Comparison of ENCODE assay signal across 28 cellular contexts in the genomic region with DNA sequence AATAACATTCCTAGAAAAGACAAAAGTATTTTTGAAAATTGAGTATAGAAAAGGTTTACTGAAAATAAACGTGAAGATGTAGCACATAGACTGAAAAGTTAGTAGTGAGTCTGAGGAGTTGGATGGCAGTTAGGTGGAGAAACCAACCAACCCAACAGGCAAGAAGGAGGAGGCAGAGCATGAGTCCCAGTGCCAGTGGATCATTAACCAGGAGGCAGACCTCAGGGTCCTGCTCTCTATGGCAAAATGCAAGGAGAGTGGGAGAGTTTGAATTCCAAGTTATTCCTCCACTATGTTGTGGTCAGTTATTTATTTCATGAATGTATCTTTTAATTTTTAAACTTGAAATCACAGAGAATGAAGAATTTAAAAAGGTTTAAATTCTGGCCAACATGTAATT.
"Had no signal": no experiment of that assay in that cellular context is flagged by ENCODE, and none has a peak within 500 bp of the region (broad histone marks: within the 10 kb centered on the region; RNA-seq: fewer than 3 reads in every experiment).

No MANE protein-coding gene starts in this region.

- DNase-seq: activated CD4-positive, alpha-beta memory T cell treated with anti-CD3 and anti-CD28 coated beads for 36 hours; activated CD4-positive, alpha-beta T cell treated with anti-CD3 and anti-CD28 coated beads for 36 hours; activated CD4-positive, alpha-beta T cell treated with anti-CD3 and anti-CD28 coated beads, Interleukin-2, amount 10 ng/mL, durations not matched to agents 24 days and 14 days; activated CD4-positive, CD25-positive, alpha-beta regulatory T cell; activated CD4-positive, CD25-positive, alpha-beta regulatory T cell treated with anti-CD3 and anti-CD28 coated beads, Interleukin-2, amount 50 U/mL, for 72 hours; activated CD8-positive, alpha-beta memory T cell treated with anti-CD3 and anti-CD28 coated beads, Interleukin-2, amount 10 ng/mL, durations not matched to agents 7 days and 5 days; activated CD8-positive, alpha-beta memory T cell treated with anti-CD3 and anti-CD28 coated beads, Interleukin-2, amount 50 U/mL, for 4 hours; activated CD8-positive, alpha-beta T cell treated with anti-CD3 and anti-CD28 coated beads, Interleukin-2, amount 10 ng/mL, durations not matched to agents 7 days and 5 days; activated effector memory CD4-positive, alpha-beta T cell treated with anti-CD3 and anti-CD28 coated beads, Interleukin-2, amount 50 U/mL, for 16 hours; activated naive CD4-positive, alpha-beta T cell treated with anti-CD3 and anti-CD28 coated beads for 36 hours; activated naive CD8-positive, alpha-beta T cell treated with anti-CD3 and anti-CD28 coated beads, Interleukin-2, amount 10 ng/mL, durations not matched to agents 7 days and 5 days; activated T-cell treated with anti-CD3 and anti-CD28 coated beads, Interleukin-2, amount 50 U/mL, for 1 hour; activated T-cell treated with anti-CD3 and anti-CD28 coated beads, Interleukin-2, amount 50 U/mL, for 48 hours; anterior cingulate cortex; body of pancreas; caudate nucleus; cortex of kidney; dermis blood vessel endothelial cell; effector CD4-positive, alpha-beta T cell; effector memory CD8-positive, alpha-beta T cell; erythroblast; foreskin keratinocyte; gastrocnemius medialis; T-helper 2 cell had no signal

- H3K4me1 Mint-ChIP-seq: activated CD4-positive, alpha-beta T cell treated with anti-CD3 and anti-CD28 coated beads for 36 hours; activated CD4-positive, alpha-beta T cell treated with anti-CD3 and anti-CD28 coated beads, Interleukin-2, amount 10 ng/mL, durations not matched to agents 24 days and 14 days; activated CD8-positive, alpha-beta memory T cell treated with anti-CD3 and anti-CD28 coated beads, Interleukin-2, amount 10 ng/mL, durations not matched to agents 7 days and 5 days; activated naive CD4-positive, alpha-beta T cell treated with anti-CD3 and anti-CD28 coated beads, Interleukin-2, amount 50 U/mL, for 24 hours; activated naive CD8-positive, alpha-beta T cell treated with anti-CD3 and anti-CD28 coated beads, Interleukin-2, amount 10 ng/mL, durations not matched to agents 7 days and 5 days had no signal

- H3K36me3 Mint-ChIP-seq: activated CD4-positive, alpha-beta memory T cell treated with anti-CD3 and anti-CD28 coated beads for 36 hours; activated CD8-positive, alpha-beta memory T cell treated with anti-CD3 and anti-CD28 coated beads, Interleukin-2, amount 10 ng/mL, durations not matched to agents 7 days and 5 days; activated naive CD4-positive, alpha-beta T cell treated with anti-CD3 and anti-CD28 coated beads, Interleukin-2, amount 50 U/mL, for 24 hours; activated naive CD8-positive, alpha-beta T cell treated with anti-CD3 and anti-CD28 coated beads, Interleukin-2, amount 10 ng/mL, durations not matched to agents 7 days and 5 days had no signal

- H3K9me3 Mint-ChIP-seq: activated CD4-positive, alpha-beta memory T cell treated with anti-CD3 and anti-CD28 coated beads for 36 hours; activated CD4-positive, alpha-beta T cell treated with anti-CD3 and anti-CD28 coated beads, Interleukin-2, amount 10 ng/mL, durations not matched to agents 24 days and 14 days; activated naive CD4-positive, alpha-beta T cell treated with anti-CD3 and anti-CD28 coated beads for 36 hours; activated naive CD4-positive, alpha-beta T cell treated with anti-CD3 and anti-CD28 coated beads, Interleukin-2, amount 50 U/mL, for 24 hours; activated naive CD8-positive, alpha-beta T cell treated with anti-CD3 and anti-CD28 coated beads, Interleukin-2, amount 10 ng/mL, durations not matched to agents 7 days and 5 days; activated T-helper 1 cell treated with anti-CD3 and anti-CD28 coated beads, Interleukin-12 subunit alpha, Interleukin-12 subunit beta, Interleukin-2, Interleukin-4 antibody, amounts not matched to agents 30 ng/mL and 10 ng/mL and 1 ng/mL, durations not matched to agents 14 hours and 24 hours and 36 hours; activated T-helper 2 cell treated with anti-CD3 and anti-CD28 coated beads, Interferon-gamma antibody, Interleukin-2, Interleukin-4, amounts not matched to agents 10 μg/mL and 5 μg/mL and 100 μg/mL, durations not matched to agents 14 hours and 24 hours and 36 hours; effector memory CD8-positive, alpha-beta T cell had no signal

- ATAC-seq: activated CD4-positive, alpha-beta T cell treated with anti-CD3 and anti-CD28 coated beads for 36 hours; activated CD8-positive, alpha-beta memory T cell treated with anti-CD3 and anti-CD28 coated beads, Interleukin-2, amount 10 ng/mL, durations not matched to agents 7 days and 5 days; activated CD8-positive, alpha-beta T cell treated with anti-CD3 and anti-CD28 coated beads, Interleukin-2, amount 10 ng/mL, durations not matched to agents 7 days and 5 days; body of pancreas; effector memory CD8-positive, alpha-beta T cell; foreskin keratinocyte; gastrocnemius medialis had no signal

- H3K4me3 Mint-ChIP-seq: activated CD4-positive, alpha-beta memory T cell treated with anti-CD3 and anti-CD28 coated beads for 36 hours; activated CD4-positive, alpha-beta T cell treated with anti-CD3 and anti-CD28 coated beads for 36 hours; activated CD4-positive, alpha-beta T cell treated with anti-CD3 and anti-CD28 coated beads, Interleukin-2, amount 10 ng/mL, durations not matched to agents 24 days and 14 days; activated CD8-positive, alpha-beta memory T cell treated with anti-CD3 and anti-CD28 coated beads, Interleukin-2, amount 10 ng/mL, durations not matched to agents 7 days and 5 days; activated CD8-positive, alpha-beta T cell treated with anti-CD3 and anti-CD28 coated beads, Interleukin-2, amount 10 ng/mL, durations not matched to agents 7 days and 5 days; activated naive CD4-positive, alpha-beta T cell treated with anti-CD3 and anti-CD28 coated beads for 36 hours; activated naive CD4-positive, alpha-beta T cell treated with anti-CD3 and anti-CD28 coated beads, Interleukin-2, amount 50 U/mL, for 24 hours; activated naive CD8-positive, alpha-beta T cell treated with anti-CD3 and anti-CD28 coated beads, Interleukin-2, amount 10 ng/mL, durations not matched to agents 7 days and 5 days; activated T-helper 1 cell treated with anti-CD3 and anti-CD28 coated beads, Interleukin-12 subunit alpha, Interleukin-12 subunit beta, Interleukin-2, Interleukin-4 antibody, amounts not matched to agents 30 ng/mL and 10 ng/mL and 1 ng/mL, durations not matched to agents 14 hours and 24 hours and 36 hours; effector memory CD8-positive, alpha-beta T cell had no signal

- H3K27ac Mint-ChIP-seq: activated CD4-positive, alpha-beta memory T cell treated with anti-CD3 and anti-CD28 coated beads for 36 hours; activated CD4-positive, alpha-beta T cell treated with anti-CD3 and anti-CD28 coated beads for 36 hours; activated CD4-positive, alpha-beta T cell treated with anti-CD3 and anti-CD28 coated beads, Interleukin-2, amount 10 ng/mL, durations not matched to agents 24 days and 14 days; activated CD8-positive, alpha-beta memory T cell treated with anti-CD3 and anti-CD28 coated beads, Interleukin-2, amount 10 ng/mL, durations not matched to agents 7 days and 5 days; activated CD8-positive, alpha-beta T cell treated with anti-CD3 and anti-CD28 coated beads, Interleukin-2, amount 10 ng/mL, durations not matched to agents 7 days and 5 days; activated naive CD4-positive, alpha-beta T cell treated with anti-CD3 and anti-CD28 coated beads for 36 hours; activated naive CD4-positive, alpha-beta T cell treated with anti-CD3 and anti-CD28 coated beads, Interleukin-2, amount 50 U/mL, for 24 hours; activated naive CD8-positive, alpha-beta T cell treated with anti-CD3 and anti-CD28 coated beads, Interleukin-2, amount 10 ng/mL, durations not matched to agents 7 days and 5 days; activated T-helper 1 cell treated with anti-CD3 and anti-CD28 coated beads, Interleukin-12 subunit alpha, Interleukin-12 subunit beta, Interleukin-2, Interleukin-4 antibody, amounts not matched to agents 30 ng/mL and 10 ng/mL and 1 ng/mL, durations not matched to agents 14 hours and 24 hours and 36 hours; activated T-helper 2 cell treated with anti-CD3 and anti-CD28 coated beads, Interferon-gamma antibody, Interleukin-2, Interleukin-4, amounts not matched to agents 10 μg/mL and 5 μg/mL and 100 μg/mL, durations not matched to agents 14 hours and 24 hours and 36 hours; effector memory CD8-positive, alpha-beta T cell had no signal

- FAIRE-seq: colon had no signal

- H3K27me3 Mint-ChIP-seq: activated CD4-positive, alpha-beta memory T cell treated with anti-CD3 and anti-CD28 coated beads for 36 hours; activated CD4-positive, alpha-beta T cell treated with anti-CD3 and anti-CD28 coated beads for 36 hours; activated CD4-positive, alpha-beta T cell treated with anti-CD3 and anti-CD28 coated beads, Interleukin-2, amount 10 ng/mL, durations not matched to agents 24 days and 14 days; activated CD8-positive, alpha-beta memory T cell treated with anti-CD3 and anti-CD28 coated beads, Interleukin-2, amount 10 ng/mL, durations not matched to agents 7 days and 5 days; activated naive CD4-positive, alpha-beta T cell treated with anti-CD3 and anti-CD28 coated beads, Interleukin-2, amount 50 U/mL, for 24 hours; activated naive CD8-positive, alpha-beta T cell treated with anti-CD3 and anti-CD28 coated beads, Interleukin-2, amount 10 ng/mL, durations not matched to agents 7 days and 5 days; effector memory CD8-positive, alpha-beta T cell had no signal
